9 cellular contexts compared by ENCODE assay signal in genomic region chr19:55546822-55547614, GRCh38. TPM values are rescaled to one million over a fixed set of nuclear protein-coding genes. Genes with fewer than 3 reads are reported as not detected.
DNase-seq lines count a peak whose midpoint lies in the region; ATAC-seq and TF ChIP-seq lines count a peak whose summit lies in the region.
"Had no signal": no experiment of that assay in that cellular context is flagged by ENCODE, and none has a peak within 500 bp of the region (broad histone marks: within the 10 kb centered on the region; RNA-seq: fewer than 3 reads in every experiment).

No MANE protein-coding gene starts in this region.

- H3K9me3 ChIP-seq in SK-N-SH, result no peaks in the 10 kb centered on the region

- H3K27ac ChIP-seq in SK-N-SH (ENCODE audit: low read depth in 2 of 2, low read length in 1 of 2), result peak overlapping the region in 1 of 2 experiments; percentile 65; a peak in 2 of 4 replicates

- POLR2A ChIA-PET in SK-N-SH (lab: Yijun Ruan, JAX), result interaction anchor here (0.7 kb wide), 1 partner anchor 34 kb away, joined by 8 read pairs; no protein-coding TSS in a partner anchor

- H3K4me3 ChIP-seq in SK-N-SH (ENCODE audit: low read depth in 2 of 2, low read length in 1 of 2), result no peak overlapping the region

- no peak overlapping the region for H3K9ac ChIP-seq in SK-N-SH

- peaks cover 2 to 28% of the 10 kb centered on the region in 2 experiments; a peak in 3 of 4 replicates for H3K4me1 ChIP-seq in SK-N-SH (ENCODE audit: control insufficient read depth in 1 of 2, insufficient read depth in 2 of 2, low read depth in 1 of 2, low read length in 1 of 2)

- CTCF ChIA-PET in SK-N-SH (lab: Yijun Ruan, JAX), result interaction anchor here (0.5 to 1.6 kb wide), 6 partner anchors 30 to 406 kb away, joined by 3 read pairs; no protein-coding TSS in a partner anchor

- H3K27me3 ChIP-seq in SK-N-SH (ENCODE audit: insufficient read depth), result no peaks in the 10 kb centered on the region

- H2AFZ ChIP-seq in SK-N-SH (ENCODE audit: low read depth), result peak overlapping the region; percentile 35; the same call in 1 of the 2 replicates

- no peak for TF ChIP-seq CTCF in SK-N-SH (IDR thresholded peaks at IDR 0.05)

- DNase-seq in Daoy (ENCODE audit: low read depth), result peak; percentile 90
- DNase-seq in SK-N-SH, result no peak
- DNase-seq in Right ventricle myocardium inferior (ENCODE audit: missing footprints), result peak; percentile 87
- DNase-seq in pulmonary artery endothelial cell (ENCODE audit: low read depth, low spot score), result peak; percentile 87
- no peak for DNase-seq in activated CD8-positive, alpha-beta memory T cell treated with anti-CD3 and anti-CD28 coated beads, Interleukin-2, amount 50 U/mL, for 48 hours
- DNase-seq in NCI-H1092 treated with DMSO at 0.1 percent for 48 hours (lab: John Stamatoyannopoulos, UW), result no peak

- H3K36me3 ChIP-seq in SK-N-SH (replicated peaks in 1 of 2; ENCODE audit: control insufficient read depth in 1 of 2, insufficient read depth in 2 of 2, low read length in 1 of 2), result no peaks in the 10 kb centered on the region

- H3F3A ChIP-seq in SK-N-SH (replicated peaks; ENCODE audit: insufficient read depth), result peaks cover 15% of the 10 kb centered on the region

- WGBS in SK-N-SH (ENCODE audit: low lambda C conversion rate), result 29% methylated on average over 17 of the region's 17 CpGs

- no peaks in the 10 kb centered on the region for H4K20me1 ChIP-seq in SK-N-SH (ENCODE audit: insufficient read depth)

- intact Hi-C loops in Right ventricle myocardium inferior (cut with DNase I), result loop anchor here (1.0 to 5.0 kb wide), 3 partner anchors 16 to 54 kb away; partner anchors contain the start of gene ZNF579

- H3K79me2 ChIP-seq in SK-N-SH (ENCODE audit: insufficient read depth), result no peaks in the 10 kb centered on the region

- TF ChIP-seq EP300 in SK-N-SH (IDR thresholded peaks at IDR 0.05; ENCODE audit: borderline replicate concordance in 1 of 2, low read depth in 1 of 2, low read length in 1 of 2), result peak in 1 of 2 experiments; percentile 64; a peak in 1 of 4 replicates

- H3K4me2 ChIP-seq in SK-N-SH, result peak overlapping the region; percentile 54; the same call in 1 of the 2 replicates

- TF ChIP-seq RAD21 in SK-N-SH (IDR thresholded peaks at IDR 0.05; ENCODE audit: low read length), result no peak

- peak; percentile 72 for ATAC-seq in Right ventricle myocardium inferior
- no peak for ATAC-seq in HG03457 (IDR thresholded peaks at IDR 0.05; ENCODE audit: unreplicated experiment)
- ATAC-seq in HG02623 (IDR thresholded peaks at IDR 0.05; ENCODE audit: unreplicated experiment), result no peak

- H3K9me2 ChIP-seq in SK-N-SH, result no peaks in the 10 kb centered on the region

TF ChIP-seq in SK-N-SH, 30 proteins besides CTCF, POLR2A, EP300 and RAD21:
- TF ChIP-seq NRF1 (IDR thresholded peaks at IDR 0.05; ENCODE audit: low read depth, low read length), result no peak
- peak; percentile 63 for TF ChIP-seq TCF12 (IDR thresholded peaks at IDR 0.05)
- TF ChIP-seq RFX5 (IDR thresholded peaks at IDR 0.05; ENCODE audit: low read length), result no peak
- peak; percentile 58; the same call in 1 of the 2 replicates for TF ChIP-seq RXRA (IDR thresholded peaks at IDR 0.05; ENCODE audit: borderline replicate concordance, low read depth)
- no peak for TF ChIP-seq CHD2 (IDR thresholded peaks at IDR 0.05; ENCODE audit: low read length, partially characterized antibody)
- TF ChIP-seq FOSL2 (IDR thresholded peaks at IDR 0.05; ENCODE audit: borderline replicate concordance, low read depth), result peak; percentile 65
- no peak for TF ChIP-seq USF2 (IDR thresholded peaks at IDR 0.05; ENCODE audit: borderline replicate concordance, low read depth, low read length)
- TF ChIP-seq, protein P1, sequence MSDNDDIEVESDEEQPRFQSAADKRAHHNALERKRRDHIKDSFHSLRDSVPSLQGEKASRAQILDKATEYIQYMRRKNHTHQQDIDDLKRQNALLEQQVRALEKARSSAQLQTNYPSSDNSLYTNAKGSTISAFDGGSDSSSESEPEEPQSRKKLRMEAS (IDR thresholded peaks at IDR 0.05; ENCODE audit: low read depth), result peak; percentile 58; the same call in 1 of the 2 replicates
- peak; percentile 23; the same call in 1 of the 2 replicates for TF ChIP-seq PBX3 (IDR thresholded peaks at IDR 0.05)
- peak; percentile 83 for TF ChIP-seq NFIC (IDR thresholded peaks at IDR 0.05; ENCODE audit: borderline replicate concordance)
- 0 out of 2 replicates have a peak, but pooled peaks have one; percentile 33 for TF ChIP-seq GABPA (IDR thresholded peaks at IDR 0.05; ENCODE audit: low read depth)

RNA-seq across cellular contexts. Expression of gene SBK3, which starts 1.7 kb away (rescaled TPM):
- not detected in 2 replicates for total RNA-seq in Daoy (2014; rRNA removed; shearing (Covaris generic))
- polyA plus RNA-seq in SK-N-SH (2012; rRNA removed), result 0.03 and 0.05 TPM in 2 replicates
- polyA plus RNA-seq in SK-N-SH (2012; cell fraction: cytosol; rRNA removed), result 0.12 TPM in 1 of 2 replicates, not detected in the other
- 0.05 TPM in 1 of 2 replicates, not detected in the other for polyA plus RNA-seq in SK-N-SH (2012; cell fraction: nucleus; rRNA removed)
- 17.6 TPM for total RNA-seq in Right ventricle myocardium inferior
- total RNA-seq in pulmonary artery endothelial cell, result 0.13 and 0.28 TPM in 2 replicates
- total RNA-seq: subcutaneous adipose tissue had no signal

RNA-seq across cellular contexts. Expression of gene SBK2, which starts 10.1 kb away (rescaled TPM):
- total RNA-seq in Daoy (2014; rRNA removed; shearing (Covaris generic)), result not detected in 2 replicates
- 0.20 and 0.28 TPM in 2 replicates for polyA plus RNA-seq in SK-N-SH (2012; rRNA removed)
- 0.10 and 0.17 TPM in 2 replicates for polyA plus RNA-seq in SK-N-SH (2012; cell fraction: cytosol; rRNA removed)
- 2.1 and 3.0 TPM in 2 replicates for polyA plus RNA-seq in SK-N-SH (2012; cell fraction: nucleus; rRNA removed)
- total RNA-seq in Right ventricle myocardium inferior (12.7 TPM), pulmonary artery endothelial cell (not detected in 2 replicates)
- total RNA-seq: subcutaneous adipose tissue had no signal

RNA-seq across cellular contexts. Expression of gene ZNF579, which starts 33.6 kb away (rescaled TPM):
- total RNA-seq in Daoy (2014; rRNA removed; shearing (Covaris generic)), result 8.8 and 9.8 TPM in 2 replicates
- polyA plus RNA-seq in SK-N-SH (2012; rRNA removed), result 3.5 and 5.9 TPM in 2 replicates
- 3.4 and 4.9 TPM in 2 replicates for polyA plus RNA-seq in SK-N-SH (2012; cell fraction: cytosol; rRNA removed)
- polyA plus RNA-seq in SK-N-SH (2012; cell fraction: nucleus; rRNA removed), result 13.6 and 14.8 TPM in 2 replicates
- total RNA-seq in Right ventricle myocardium inferior (13.1 TPM), pulmonary artery endothelial cell (2.6 and 4.1 TPM in 2 replicates)

RNA-seq across cellular contexts. Expression of gene FIZ1, which starts 52.3 kb away (rescaled TPM):
- total RNA-seq in Daoy (2014; rRNA removed; shearing (Covaris generic)), result 2.2 and 4.1 TPM in 2 replicates
- polyA plus RNA-seq in SK-N-SH (2012; rRNA removed), result 5.2 and 5.7 TPM in 2 replicates
- 2.5 and 4.3 TPM in 2 replicates for polyA plus RNA-seq in SK-N-SH (2012; cell fraction: cytosol; rRNA removed)
- 20.2 and 24.9 TPM in 2 replicates for polyA plus RNA-seq in SK-N-SH (2012; cell fraction: nucleus; rRNA removed)
- 14.8 TPM for total RNA-seq in Right ventricle myocardium inferior
- 2.4 and 2.5 TPM in 2 replicates for total RNA-seq in pulmonary artery endothelial cell

RNA-seq across cellular contexts. Expression of gene ZNF524, which starts 53.1 kb away (rescaled TPM):
- total RNA-seq in Daoy (2014; rRNA removed; shearing (Covaris generic)), result 6.1 and 8.7 TPM in 2 replicates
- polyA plus RNA-seq in SK-N-SH (2012; rRNA removed), result 7.2 and 7.3 TPM in 2 replicates
- 4.6 and 7.4 TPM in 2 replicates for polyA plus RNA-seq in SK-N-SH (2012; cell fraction: cytosol; rRNA removed)
- polyA plus RNA-seq in SK-N-SH (2012; cell fraction: nucleus; rRNA removed), result 7.4 and 10.1 TPM in 2 replicates
- total RNA-seq in Right ventricle myocardium inferior (16.9 TPM), pulmonary artery endothelial cell (12.2 and 12.5 TPM in 2 replicates)

Comparison
In these comparisons a context has a peak if more than half of its experiments do, and no peak if none do; other contexts are left out.
1. DNase-seq: peak in Daoy (single experiment), Right ventricle myocardium inferior (single experiment) and pulmonary artery endothelial cell (single experiment); none in SK-N-SH (single experiment), activated CD8-positive, alpha-beta memory T cell treated with anti-CD3 and anti-CD28 coated beads, Interleukin-2, amount 50 U/mL, for 48 hours (single experiment) and NCI-H1092 treated with DMSO at 0.1 percent for 48 hours (single experiment).
2. RNA of gene SBK3, which starts 1.7 kb away (total RNA-seq): 17.6 TPM in Right ventricle myocardium inferior (single experiment); 0.13 to 0.28 TPM in pulmonary artery endothelial cell and not detected in Daoy; every median in the first group is over 10 times any median in the second.
3. RNA of gene SBK2, which starts 10.1 kb away (total RNA-seq): 12.7 TPM in Right ventricle myocardium inferior (single experiment); not detected in Daoy and not detected in pulmonary artery endothelial cell; every median in the first group is over 10 times any median in the second.